ENCODE assay signal across 10 cellular contexts in the genomic region with DNA sequence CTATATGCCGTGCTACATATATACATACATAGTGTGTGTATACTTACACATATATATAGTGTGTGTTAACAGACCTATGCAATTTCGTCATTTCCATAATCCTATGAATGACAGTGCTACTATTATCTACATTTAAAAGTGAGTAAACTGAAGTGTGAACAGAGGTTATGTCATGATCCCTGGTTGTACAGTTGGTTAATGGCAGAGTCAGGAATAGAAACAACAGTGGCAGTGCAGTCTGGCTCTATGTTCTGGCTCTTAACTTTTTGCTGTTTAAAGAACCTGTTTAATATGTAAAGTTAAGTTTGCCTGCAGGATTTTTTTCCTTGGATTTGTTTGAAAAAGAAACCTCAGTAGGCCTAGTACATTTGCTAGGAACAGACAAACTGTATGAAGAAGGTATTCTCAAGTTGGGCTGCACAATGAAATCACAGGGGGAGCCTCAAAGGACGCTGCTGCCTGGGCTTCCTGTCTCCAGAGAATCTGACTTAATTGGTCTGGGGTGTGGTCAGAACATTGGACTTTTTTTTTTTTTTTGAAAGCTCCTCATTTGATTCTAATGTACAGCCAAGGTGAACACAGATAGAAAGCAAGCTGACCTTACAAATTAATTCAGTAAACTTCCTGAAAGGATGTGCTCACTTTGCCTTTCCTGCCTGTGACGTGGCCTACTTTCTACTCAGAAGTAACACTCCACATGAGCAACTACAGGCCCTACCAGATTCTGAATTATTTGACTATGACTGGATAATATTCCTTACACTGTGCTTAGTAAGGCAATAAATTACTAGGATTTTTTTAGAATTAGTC. TPM values are rescaled to one million over a fixed set of nuclear protein-coding genes. Genes with fewer than 3 reads are reported as not detected.
DNase-seq lines count a peak whose midpoint lies in the region; ATAC-seq and TF ChIP-seq lines count a peak whose summit lies in the region.
"Had no signal": no experiment of that assay in that cellular context is flagged by ENCODE, and none has a peak within 500 bp of the region (broad histone marks: within the 10 kb centered on the region; RNA-seq: fewer than 3 reads in every experiment).

No MANE protein-coding gene starts in this region.

- H3K9me3 Mint-ChIP-seq in activated naive CD8-positive, alpha-beta T cell treated with anti-CD3 and anti-CD28 coated beads for 36 hours, result peaks cover 4% of the 10 kb centered on the region
- H3K9me3 Mint-ChIP-seq in activated naive CD8-positive, alpha-beta T cell treated with anti-CD3 and anti-CD28 coated beads, Interleukin-2, amount 50 U/mL, for 24 hours, result no peaks in the 10 kb centered on the region

- H3K4me3 Mint-ChIP-seq in activated naive CD8-positive, alpha-beta T cell treated with anti-CD3 and anti-CD28 coated beads for 36 hours, result no peak overlapping the region
- H3K4me3 Mint-ChIP-seq in activated naive CD8-positive, alpha-beta T cell treated with anti-CD3 and anti-CD28 coated beads, Interleukin-2, amount 50 U/mL, for 24 hours, result no peak overlapping the region

- H3K9me3 ChIP-seq in right lobe of liver, result no peaks in the 10 kb centered on the region

- DNase-seq in activated naive CD8-positive, alpha-beta T cell treated with anti-CD3 and anti-CD28 coated beads for 36 hours, result no peak
- no peak for DNase-seq in activated naive CD8-positive, alpha-beta T cell treated with anti-CD3 and anti-CD28 coated beads, Interleukin-2, amount 50 U/mL, for 24 hours
- DNase-seq in amniotic epithelial cell (ENCODE audit: low read depth) (peak; percentile 21), right lobe of liver (no peak), substantia nigra (lab: John Stamatoyannopoulos, UW) (no peak), NCI-H524 (lab: John Stamatoyannopoulos, UW) (no peak)
- DNase-seq: activated CD4-positive, alpha-beta T cell treated with anti-CD3 and anti-CD28 coated beads, Interleukin-2, amount 50 U/mL, for 48 hours; NCI-H1436 treated with DMSO at 0.1 percent for 48 hours had no signal

- H3K4me3 ChIP-seq in right lobe of liver (no peak overlapping the region), urinary bladder (ENCODE audit: low read depth, low read length) (no peak overlapping the region)

- peak overlapping the region; percentile 17 for H3K27ac Mint-ChIP-seq in activated naive CD8-positive, alpha-beta T cell treated with anti-CD3 and anti-CD28 coated beads for 36 hours
- H3K27ac Mint-ChIP-seq in activated naive CD8-positive, alpha-beta T cell treated with anti-CD3 and anti-CD28 coated beads, Interleukin-2, amount 50 U/mL, for 24 hours, result no peak overlapping the region

- no peaks in the 10 kb centered on the region for H3K27me3 ChIP-seq in right lobe of liver

- no peak for TF ChIP-seq POLR2A in right lobe of liver (IDR thresholded peaks at IDR 0.05)

- H3K27me3 Mint-ChIP-seq in activated naive CD8-positive, alpha-beta T cell treated with anti-CD3 and anti-CD28 coated beads for 36 hours, result no peaks in the 10 kb centered on the region
- H3K27me3 Mint-ChIP-seq in activated naive CD8-positive, alpha-beta T cell treated with anti-CD3 and anti-CD28 coated beads, Interleukin-2, amount 50 U/mL, for 24 hours, result peaks cover 2% of the 10 kb centered on the region

- H3K4me1 ChIP-seq in right lobe of liver (peaks cover 0 to 5% (median 0%) of the 10 kb centered on the region in 4 donors), urinary bladder (ENCODE audit: insufficient read depth) (no peaks in the 10 kb centered on the region)

- H3K4me1 Mint-ChIP-seq in activated naive CD8-positive, alpha-beta T cell treated with anti-CD3 and anti-CD28 coated beads for 36 hours, result peaks cover 9% of the 10 kb centered on the region
- H3K4me1 Mint-ChIP-seq in activated naive CD8-positive, alpha-beta T cell treated with anti-CD3 and anti-CD28 coated beads, Interleukin-2, amount 50 U/mL, for 24 hours, result peaks cover 14% of the 10 kb centered on the region

- intact Hi-C loops in right lobe of liver (cut with DNase I), result no loop called here

- TF ChIP-seq CTCF in right lobe of liver (IDR thresholded peaks at IDR 0.05), result no peak

- H3K36me3 ChIP-seq in right lobe of liver (no peaks in the 10 kb centered on the region), urinary bladder (ENCODE audit: insufficient read depth) (no peaks in the 10 kb centered on the region)

- H3K27ac ChIP-seq in right lobe of liver, result peak overlapping the region in 1 of 3 donors; percentile 1
- H3K27ac ChIP-seq in urinary bladder (ENCODE audit: low read depth), result peak overlapping the region; percentile 23
- no peak overlapping the region for H3K27ac ChIP-seq in substantia nigra (ENCODE audit: low read depth, low read length, poor library complexity, severe bottlenecking)

- 65% methylated on average over 4 of the region's 4 CpGs for WGBS in right lobe of liver (ENCODE audit: insufficient coverage, low coverage, low lambda C conversion rate, missing lambda C conversion rate)
- WGBS in urinary bladder, result 56% methylated on average over 4 of the region's 4 CpGs

- ATAC-seq in activated naive CD8-positive, alpha-beta T cell treated with anti-CD3 and anti-CD28 coated beads, Interleukin-2, amount 50 U/mL, for 24 hours, result no peak
- peak; percentile 49 to 71 (median 58) for ATAC-seq in right lobe of liver
- ATAC-seq in GM19351 (IDR thresholded peaks at IDR 0.05; ENCODE audit: unreplicated experiment), result no peak

- H3K36me3 Mint-ChIP-seq in activated naive CD8-positive, alpha-beta T cell treated with anti-CD3 and anti-CD28 coated beads for 36 hours, result peaks cover 5% of the 10 kb centered on the region
- H3K36me3 Mint-ChIP-seq in activated naive CD8-positive, alpha-beta T cell treated with anti-CD3 and anti-CD28 coated beads, Interleukin-2, amount 50 U/mL, for 24 hours (ENCODE audit: low read depth), result peaks cover 7% of the 10 kb centered on the region

RNA-seq across cellular contexts. Expression of a gene that starts 29.4 kb away (rescaled TPM):
- 1 to 10 TPM; 2.2 to 2.8 TPM for total RNA-seq in activated naive CD8-positive, alpha-beta T cell treated with anti-CD3 and anti-CD28 coated beads for 36 hours
- total RNA-seq in right lobe of liver (1 to 10 TPM; 5.0 to 9.9 (median 5.7) TPM), urinary bladder (147 TPM)
- 16.8 TPM for polyA plus RNA-seq in urinary bladder

Comparison
In these comparisons a context has a peak if more than half of its experiments do, and no peak if none do; other contexts are left out.
1. ATAC-seq: peak in right lobe of liver (4 of 4); none in activated naive CD8-positive, alpha-beta T cell treated with anti-CD3 and anti-CD28 coated beads, Interleukin-2, amount 50 U/mL, for 24 hours (single experiment) and GM19351 (single experiment).
2. RNA of a gene that starts 29.4 kb away (total RNA-seq): 147 TPM in urinary bladder (single experiment); 5.0 to 9.9 TPM in right lobe of liver and 2.2 to 2.8 TPM in activated naive CD8-positive, alpha-beta T cell treated with anti-CD3 and anti-CD28 coated beads for 36 hours; every median in the first group is over 10 times any median in the second.